Comparison of ENCODE assay signal across 35 cellular contexts in genomic region chr14:67172056-67172455, GRCh38. TPM values are rescaled to one million over a fixed set of nuclear protein-coding genes. Genes with fewer than 3 reads are reported as not detected.
"Had no signal": no experiment of that assay in that cellular context is flagged by ENCODE, and none has a peak within 500 bp of the region (broad histone marks: within the 10 kb centered on the region; RNA-seq: fewer than 3 reads in every experiment).

No MANE protein-coding gene starts in this region.

- H3K27ac ChIP-seq: adrenal gland, body of pancreas, brain microvascular endothelial cell, breast epithelium, VCaP had no signal

- H3K36me3 ChIP-seq: adrenal gland, brain microvascular endothelial cell, breast epithelium had no signal

- H3K27me3 Mint-ChIP-seq: activated B cell treated with CpG ODN at 0.5 μM for 24 hours; activated CD4-positive, alpha-beta memory T cell treated with anti-CD3 and anti-CD28 coated beads for 36 hours; activated CD4-positive, alpha-beta T cell treated with anti-CD3 and anti-CD28 coated beads, Interleukin-2, amount 10 ng/mL, durations not matched to agents 24 days and 14 days; activated CD8-positive, alpha-beta T cell treated with anti-CD3 and anti-CD28 coated beads for 36 hours; activated naive CD8-positive, alpha-beta T cell treated with anti-CD3 and anti-CD28 coated beads for 36 hours; activated T-cell treated with anti-CD3 and anti-CD28 coated beads, Interleukin-2, amount 50 U/mL, for 24 hours had no signal

- H3K27ac Mint-ChIP-seq: activated B cell treated with CpG ODN at 0.5 μM for 24 hours; activated CD4-positive, alpha-beta memory T cell treated with anti-CD3 and anti-CD28 coated beads for 36 hours; activated CD4-positive, alpha-beta T cell treated with anti-CD3 and anti-CD28 coated beads, Interleukin-2, amount 10 ng/mL, durations not matched to agents 24 days and 14 days; activated CD8-positive, alpha-beta T cell treated with anti-CD3 and anti-CD28 coated beads for 36 hours; activated naive CD4-positive, alpha-beta T cell treated with anti-CD3 and anti-CD28 coated beads for 36 hours; activated naive CD4-positive, alpha-beta T cell treated with anti-CD3 and anti-CD28 coated beads, Interleukin-2, amount 50 U/mL, for 72 hours; activated naive CD8-positive, alpha-beta T cell treated with anti-CD3 and anti-CD28 coated beads for 36 hours; activated T-cell treated with anti-CD3 and anti-CD28 coated beads, Interleukin-2, amount 50 U/mL, for 24 hours; T-helper 1 cell treated with Interleukin-12 subunit alpha and Interleukin-12 subunit beta and Interleukin-4 antibody, amounts not matched to agents 30 μg/mL and 1 μg/mL, for 36 hours had no signal

- DNase-seq: activated B cell treated with CpG ODN at 0.5 μM for 24 hours; activated CD4-positive, alpha-beta memory T cell treated with anti-CD3 and anti-CD28 coated beads for 36 hours; activated CD4-positive, alpha-beta T cell treated with anti-CD3 and anti-CD28 coated beads for 4 hours; activated CD4-positive, alpha-beta T cell treated with anti-CD3 and anti-CD28 coated beads, Interleukin-2, amount 10 ng/mL, durations not matched to agents 24 days and 14 days; activated CD4-positive, alpha-beta T cell treated with anti-CD3 and anti-CD28 coated beads, Interleukin-2, amount 50 U/mL, for 1 hour; activated CD4-positive, alpha-beta T cell treated with anti-CD3 and anti-CD28 coated beads, Interleukin-2, amount 50 U/mL, for 4 hours; activated CD4-positive, CD25-positive, alpha-beta regulatory T cell treated with anti-CD3 and anti-CD28 coated beads, Interleukin-2, amount 50 U/mL, for 72 hours; activated CD8-positive, alpha-beta memory T cell treated with anti-CD3 and anti-CD28 coated beads, Interleukin-2, amount 50 U/mL, for 4 hours; activated CD8-positive, alpha-beta T cell treated with anti-CD3 and anti-CD28 coated beads for 36 hours; activated effector memory CD4-positive, alpha-beta T cell treated with anti-CD3 and anti-CD28 coated beads, Interleukin-2, amount 50 U/mL, for 16 hours; activated gamma-delta T cell treated with Interleukin-2 at 50 U/mL for 16 hours; activated naive CD4-positive, alpha-beta T cell; activated naive CD4-positive, alpha-beta T cell treated with anti-CD3 and anti-CD28 coated beads for 36 hours; activated naive CD4-positive, alpha-beta T cell treated with anti-CD3 and anti-CD28 coated beads, Interleukin-2, amount 50 U/mL, for 16 hours; activated naive CD8-positive, alpha-beta T cell treated with anti-CD3 and anti-CD28 coated beads for 36 hours; activated T-cell treated with anti-CD3 and anti-CD28 coated beads, Interleukin-2, amount 50 U/mL, for 24 hours; activated T-cell treated with anti-CD3 and anti-CD28 coated beads, Interleukin-2, amount 50 U/mL, for 48 hours; adrenal gland; amniotic stem cell; aorta; body of pancreas; brain microvascular endothelial cell; central memory CD4-positive, alpha-beta T cell; T-helper 1 cell; T-helper 2 cell; T-helper 9 cell had no signal

- ATAC-seq: activated CD8-positive, alpha-beta T cell treated with anti-CD3 and anti-CD28 coated beads for 36 hours; activated naive CD4-positive, alpha-beta T cell treated with anti-CD3 and anti-CD28 coated beads, Interleukin-2, amount 50 U/mL, for 72 hours; body of pancreas had no signal

- H3K9me3 ChIP-seq: body of pancreas had no signal

- H3K4me3 Mint-ChIP-seq: activated B cell treated with CpG ODN at 0.5 μM for 24 hours; activated CD4-positive, alpha-beta memory T cell treated with anti-CD3 and anti-CD28 coated beads for 36 hours; activated CD4-positive, alpha-beta T cell treated with anti-CD3 and anti-CD28 coated beads, Interleukin-2, amount 10 ng/mL, durations not matched to agents 24 days and 14 days; activated CD8-positive, alpha-beta T cell treated with anti-CD3 and anti-CD28 coated beads for 36 hours; activated naive CD4-positive, alpha-beta T cell treated with anti-CD3 and anti-CD28 coated beads for 36 hours; activated naive CD8-positive, alpha-beta T cell treated with anti-CD3 and anti-CD28 coated beads for 36 hours; activated T-cell treated with anti-CD3 and anti-CD28 coated beads, Interleukin-2, amount 50 U/mL, for 24 hours; T-helper 1 cell treated with Interleukin-12 subunit alpha and Interleukin-12 subunit beta and Interleukin-4 antibody, amounts not matched to agents 30 μg/mL and 1 μg/mL, for 36 hours; T-helper 2 cell treated with Interferon-gamma antibody and Interleukin-4, amounts not matched to agents 5 μg/mL and 100 μg/mL, for 36 hours had no signal

- H3K27me3 ChIP-seq: adrenal gland, body of pancreas, brain microvascular endothelial cell, breast epithelium had no signal

- H3K4me1 Mint-ChIP-seq: activated B cell treated with CpG ODN at 0.5 μM for 24 hours; activated naive CD8-positive, alpha-beta T cell treated with anti-CD3 and anti-CD28 coated beads for 36 hours had no signal

- H3K4me3 ChIP-seq: adrenal gland, body of pancreas, breast epithelium had no signal

- FAIRE-seq: astrocyte, TTC549 had no signal

- H3K4me1 ChIP-seq: adrenal gland, body of pancreas, breast epithelium had no signal

RNA-seq across cellular contexts. Expression of gene GARIN2, which starts 17.2 kb away (rescaled TPM):
- total RNA-seq: activated CD4-positive, alpha-beta memory T cell treated with anti-CD3 and anti-CD28 coated beads for 36 hours; activated CD8-positive, alpha-beta memory T cell treated with anti-CD3 and anti-CD28 coated beads for 36 hours; activated CD8-positive, alpha-beta T cell treated with anti-CD3 and anti-CD28 coated beads for 36 hours; activated naive CD4-positive, alpha-beta T cell treated with anti-CD3 and anti-CD28 coated beads for 36 hours; activated naive CD4-positive, alpha-beta T cell treated with anti-CD3 and anti-CD28 coated beads, Interleukin-2, amount 50 U/mL, for 72 hours; activated naive CD8-positive, alpha-beta T cell treated with anti-CD3 and anti-CD28 coated beads for 36 hours; adrenal gland; astrocyte; body of pancreas; breast epithelium; cardiac septum had no signal
